14 cellular contexts compared by ENCODE assay signal in genomic region chr4:75251547-75251946, GRCh38.
A peak's percentile ranks its signal among the peaks of the same experiment; 100 is the strongest.
DNase-seq lines count a peak whose midpoint lies in the region; ATAC-seq, FAIRE-seq and TF ChIP-seq lines count a peak whose summit lies in the region.
"Had no signal": no experiment of that assay in that cellular context is flagged by ENCODE, and none has a peak within 500 bp of the region (broad histone marks: within the 10 kb centered on the region; RNA-seq: fewer than 3 reads in every experiment).

No MANE protein-coding gene starts in this region.

- no peaks in the 10 kb centered on the region for H3K27me3 ChIP-seq in Karpas-422 (ENCODE audit: low read length)

- H3K4me3 ChIP-seq in GM12864 (ENCODE audit: low read depth, low read length) (no peak overlapping the region), Karpas-422 (ENCODE audit: low read length) (no peak overlapping the region)

- H3K79me2 ChIP-seq in Karpas-422 (ENCODE audit: low read length), result no peaks in the 10 kb centered on the region

- no peak for FAIRE-seq in D721Med (lab: Jason Lieb, UNC)
- FAIRE-seq: colon had no signal

- H3K36me3 ChIP-seq in Karpas-422 (ENCODE audit: insufficient read depth, low read length), result no peaks in the 10 kb centered on the region

- H3K4me1 ChIP-seq in Karpas-422 (ENCODE audit: low read length), result peaks cover 12% of the 10 kb centered on the region

- TF ChIP-seq CTCF in GM12864 (IDR thresholded peaks at IDR 0.05; ENCODE audit: low read depth, low read length, missing control alignments), result no peak
- TF ChIP-seq CTCF in omental fat pad (IDR thresholded peaks at IDR 0.05), result no peak
- TF ChIP-seq CTCF in D721Med (IDR thresholded peaks at IDR 0.05; ENCODE audit: insufficient read depth, missing control alignments), result no peak

- no peaks in the 10 kb centered on the region for H3K9me2 ChIP-seq in Karpas-422 (replicated peaks; ENCODE audit: insufficient read depth, low read length)

- no peak overlapping the region for H3K9ac ChIP-seq in Karpas-422 (ENCODE audit: low read length)

- no peak overlapping the region for H3K27ac ChIP-seq in Karpas-422 (ENCODE audit: low read length)

- H3K4me2 ChIP-seq in Karpas-422 (ENCODE audit: low read depth, low read length, poor library complexity, severe bottlenecking), result peak overlapping the region; percentile 28

- peak; percentile 81 for ATAC-seq in GM19395 (IDR thresholded peaks at IDR 0.05; ENCODE audit: unreplicated experiment)
- peak; percentile 83 for ATAC-seq in HG02870 (IDR thresholded peaks at IDR 0.05; ENCODE audit: unreplicated experiment)
- ATAC-seq in omental fat pad (ENCODE audit: low FRiP score), result no peak

- H3K9me3 ChIP-seq in Karpas-422 (ENCODE audit: low read length), result no peaks in the 10 kb centered on the region

- peak; percentile 27 for DNase-seq in GM12864 (ENCODE audit: low read depth)
- peak; percentile 78 for DNase-seq in Karpas-422
- no peak for DNase-seq in omental fat pad (ENCODE audit: low spot score)
- DNase-seq in D721Med (ENCODE audit: insufficient read length, low spot score), result no peak
- DNase-seq in NCI-H2107 (lab: John Stamatoyannopoulos, UW), result no peak
- no peak for DNase-seq in NCI-H1694 (lab: John Stamatoyannopoulos, UW)
- DNase-seq: DMS79 treated with DMSO at 0.1 percent for 48 hours; islet precursor cell; NCI-H1417; stimulated activated CD4-positive, alpha-beta T cell treated with anti-CD3 and anti-CD28 coated beads, Interleukin-15, amount 100 ng/mL, for 24 hours; stimulated activated naive CD4-positive, alpha-beta T cell had no signal

- H4K20me1 ChIP-seq in Karpas-422 (ENCODE audit: insufficient read depth, low read depth, low read length), result no peaks in the 10 kb centered on the region

- H2AFZ ChIP-seq in Karpas-422 (ENCODE audit: low read length), result no peak overlapping the region

Comparison
In these comparisons a context has a peak if more than half of its experiments do, and no peak if none do; other contexts are left out.
1. DNase-seq: peak in GM12864 (single experiment) and Karpas-422 (single experiment); none in omental fat pad (single experiment), D721Med (single experiment), NCI-H2107 (single experiment) and NCI-H1694 (single experiment).